Comparison of ENCODE assay signal across 1 cellular context in genomic region chr16:57150682-57151330, GRCh38.
TF ChIP-seq lines count a peak whose summit lies in the region.

No MANE protein-coding gene starts in this region.

TF ChIP-seq in K562, 482 proteins besides CTCF, POLR2A, EP300 and RAD21:
- TF ChIP-seq ZNF384 (IDR thresholded peaks at IDR 0.05; ENCODE audit: low read depth, low read length) (no peak), ZBTB33 (CRISPR knock-in tag; IDR thresholded peaks at IDR 0.05) (peak; percentile 88)
